10 cellular contexts compared by ENCODE assay signal in the genomic region with DNA sequence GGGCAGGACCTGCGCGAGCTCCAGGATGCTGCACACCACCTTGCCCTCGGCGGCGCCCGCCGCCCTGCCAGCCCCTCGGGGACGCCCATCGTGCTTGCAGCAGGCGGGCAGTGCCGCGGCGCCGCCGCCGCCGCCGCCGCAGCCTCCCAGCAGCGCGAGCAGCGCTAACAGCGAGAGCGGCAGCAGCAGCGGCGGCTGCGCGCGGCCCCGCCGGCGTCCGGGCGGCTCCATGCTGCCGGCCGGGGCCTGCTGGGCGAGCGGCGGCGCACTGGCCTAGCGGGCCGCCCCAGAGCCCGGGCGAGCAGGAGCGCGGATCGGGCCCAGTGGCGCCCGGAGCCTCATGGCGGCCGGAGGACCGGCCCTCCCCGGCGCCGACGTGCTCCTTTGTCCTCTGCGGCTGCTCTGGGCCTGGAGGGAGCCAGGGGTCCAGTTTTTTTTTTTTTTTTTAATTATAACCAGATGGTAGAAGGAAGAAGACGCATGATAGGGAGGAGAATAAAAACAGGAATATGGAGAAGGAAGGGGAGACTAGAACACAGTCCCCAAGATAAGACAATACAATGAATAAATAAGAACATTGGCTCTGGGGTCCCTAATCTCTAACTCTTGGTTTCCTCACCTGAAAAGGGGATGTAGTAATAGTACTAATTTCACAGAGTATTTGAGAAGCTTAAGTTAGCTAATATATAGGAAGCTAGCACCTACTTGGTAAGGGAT. TPM values are rescaled to one million over a fixed set of nuclear protein-coding genes. Genes with fewer than 3 reads are reported as not detected.
A peak's percentile ranks its signal among the peaks of the same experiment; 100 is the strongest.
DNase-seq lines count a peak whose midpoint lies in the region; ATAC-seq, FAIRE-seq and TF ChIP-seq lines count a peak whose summit lies in the region.
"Had no signal": no experiment of that assay in that cellular context is flagged by ENCODE, and none has a peak within 500 bp of the region (broad histone marks: within the 10 kb centered on the region; RNA-seq: fewer than 3 reads in every experiment).

No MANE protein-coding gene starts in this region.

- peak; percentile 75 for DNase-seq in GM03348 (ENCODE audit: low spot score)
- peak; percentile 13 for DNase-seq in NCI-H526 treated with DMSO at 0.1 percent for 48 hours (lab: John Stamatoyannopoulos, UW)
- no peak for DNase-seq in H54 (ENCODE audit: insufficient read length, low spot score)
- DNase-seq in HAP-1 (ENCODE audit: low spot score in 2 of 2), result no peak
- no peak for DNase-seq in SKM-1 (lab: John Stamatoyannopoulos, UW; ENCODE audit: unreplicated experiment)

- peaks cover 9% of the 10 kb centered on the region for H3K27me3 Mint-ChIP-seq in nephron (ENCODE audit: low read depth)

- H3K4me1 ChIP-seq in HAP-1, result no peaks in the 10 kb centered on the region

- H3K36me3 Mint-ChIP-seq in nephron (ENCODE audit: low read depth), result no peaks in the 10 kb centered on the region

- TF ChIP-seq POLR2A in H54 (IDR thresholded peaks at IDR 0.05; ENCODE audit: low read depth, low read length), result no peak

- H3K4me3 Mint-ChIP-seq in nephron, result peak overlapping the region; percentile 67 to 76 (median 76)
- H3K4me3 Mint-ChIP-seq: stimulated activated naive CD8-positive, alpha-beta T cell treated with anti-CD3 and anti-CD28 coated beads, Interleukin-15, Interleukin-2, amounts not matched to agents 100 ng/mL and 50 ng/mL, for 24 hours had no signal

- no peaks in the 10 kb centered on the region for H3K36me3 ChIP-seq in HAP-1 (replicated peaks)

- in situ Hi-C loops in HAP-1 (cut with MboI; ENCODE audit: low sequenced_read_pairs), result no loop called here

- H3K27ac Mint-ChIP-seq in nephron, result peak overlapping the region in 1 of 3 experiments; percentile 86
- H3K27ac Mint-ChIP-seq: stimulated activated naive CD8-positive, alpha-beta T cell treated with anti-CD3 and anti-CD28 coated beads, Interleukin-15, Interleukin-2, amounts not matched to agents 100 ng/mL and 50 ng/mL, for 24 hours had no signal

- no peak for FAIRE-seq in H54 (lab: Jason Lieb, UNC)
- FAIRE-seq: endometrium had no signal

- H3K27me3 ChIP-seq in HAP-1 (ENCODE audit: low read depth), result peaks cover 5% of the 10 kb centered on the region; the same call in 1 of the 2 replicates

- H3K9me3 ChIP-seq in HAP-1, result no peaks in the 10 kb centered on the region

- no peak overlapping the region for H3K4me3 ChIP-seq in HAP-1

- no peaks in the 10 kb centered on the region for H3K9me3 Mint-ChIP-seq in nephron
- H3K9me3 Mint-ChIP-seq: stimulated activated naive CD8-positive, alpha-beta T cell treated with anti-CD3 and anti-CD28 coated beads, Interleukin-15, Interleukin-2, amounts not matched to agents 100 ng/mL and 50 ng/mL, for 24 hours had no signal

- peaks cover 19% of the 10 kb centered on the region for H3K4me1 Mint-ChIP-seq in nephron

- ATAC-seq in esophagus mucosa (peak; percentile 79), HG03108 (IDR thresholded peaks at IDR 0.05; ENCODE audit: unreplicated experiment) (no peak)

- no peak for TF ChIP-seq CTCF in nephron (IDR thresholded peaks at IDR 0.05; ENCODE audit: unreplicated experiment in 3 of 3)

RNA-seq across cellular contexts. Expression of a gene that starts 17.1 kb away (rescaled TPM):
- 0.48 TPM for total RNA-seq in esophagus mucosa

Comparison
In these comparisons a context has a peak if more than half of its experiments do, and no peak if none do; other contexts are left out.
1. DNase-seq: peak in GM03348 (single experiment) and NCI-H526 treated with DMSO at 0.1 percent for 48 hours (single experiment); none in H54 (single experiment), HAP-1 (0 of 2) and SKM-1 (single experiment).